In the genomic region with DNA sequence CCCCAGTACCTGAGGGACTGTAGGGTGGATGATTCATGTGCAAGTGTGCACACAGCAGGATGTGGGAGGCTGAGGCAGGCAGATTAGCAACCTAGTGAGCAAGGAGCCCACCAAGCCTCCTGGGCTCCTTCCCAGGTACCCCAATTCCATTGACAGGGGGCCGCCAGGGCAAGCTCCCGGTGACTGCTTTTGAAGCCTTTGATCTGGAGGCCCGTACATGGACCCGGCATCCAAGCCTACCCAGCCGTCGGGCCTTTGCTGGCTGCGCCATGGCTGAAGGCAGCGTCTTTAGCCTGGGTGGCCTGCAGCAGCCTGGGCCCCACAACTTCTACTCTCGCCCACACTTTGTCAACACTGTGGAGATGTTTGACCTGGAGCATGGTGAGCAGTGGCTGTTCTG, we compare ENCODE assay signal across 22 cellular contexts. TPM values are rescaled to one million over a fixed set of nuclear protein-coding genes. Genes with fewer than 3 reads are reported as not detected.
DNase-seq lines count a peak whose midpoint lies in the region; ATAC-seq and TF ChIP-seq lines count a peak whose summit lies in the region.
"Had no signal": no experiment of that assay in that cellular context is flagged by ENCODE, and none has a peak within 500 bp of the region (broad histone marks: within the 10 kb centered on the region; RNA-seq: fewer than 3 reads in every experiment).

No MANE protein-coding gene starts in this region.

- peak overlapping the region in 3 of 5 donors; percentile 89 to 93 (median 92) for H3K27ac ChIP-seq in adrenal gland
- peak overlapping the region; percentile 26 to 90 (median 84) for H3K27ac ChIP-seq in gastrocnemius medialis
- H3K27ac ChIP-seq: C4-2B, prostate gland had no signal

- no peaks in the 10 kb centered on the region for H3K9me3 Mint-ChIP-seq in mesothelial cell of epicardium
- H3K9me3 Mint-ChIP-seq in activated CD8-positive, alpha-beta memory T cell treated with anti-CD3 and anti-CD28 coated beads, Interleukin-2, amount 10 ng/mL, durations not matched to agents 7 days and 5 days (ENCODE audit: low read depth) = no peaks in the 10 kb centered on the region
- H3K9me3 Mint-ChIP-seq: activated CD4-positive, alpha-beta memory T cell treated with anti-CD3 and anti-CD28 coated beads for 36 hours; activated naive CD4-positive, alpha-beta T cell treated with anti-CD3 and anti-CD28 coated beads, Interleukin-2, amount 50 U/mL, for 72 hours; H9; stimulated activated naive CD8-positive, alpha-beta T cell treated with anti-CD3 and anti-CD28 coated beads, Interleukin-15, amount 100 ng/mL, for 72 hours had no signal

- DNase-seq in H7 (peak; percentile 50), adrenal gland (no peak), mesothelial cell of epicardium (ENCODE audit: low spot score in 2 of 2, unreplicated experiment in 2 of 2) (no peak), gastrocnemius medialis (no peak)
- no peak for DNase-seq in activated CD8-positive, alpha-beta memory T cell treated with anti-CD3 and anti-CD28 coated beads, Interleukin-2, amount 10 ng/mL, durations not matched to agents 7 days and 5 days
- no peak for DNase-seq in NK-92 treated with Interleukin-12 subunit alpha and Interleukin-12 subunit beta, amount 100 ng/mL, for 24 hours (lab: John Stamatoyannopoulos, UW)
- DNase-seq: activated CD4-positive, alpha-beta memory T cell treated with anti-CD3 and anti-CD28 coated beads for 36 hours; Caco-2; dorsolateral prefrontal cortex; H9; IMR-90; lower lobe of right lung; NCI-H187 treated with DMSO at 0.1 percent for 48 hours; NCI-H226; stimulated activated naive CD8-positive, alpha-beta T cell treated with anti-CD3 and anti-CD28 coated beads, Interleukin-15, amount 100 ng/mL, for 72 hours; T-helper 1 cell; trophoblast cell had no signal

- H3K4me3 ChIP-seq in H7 (ENCODE audit: insufficient read depth, low read depth, low read length) (no peak overlapping the region), adrenal gland (peak overlapping the region in 1 of 4 donors; percentile 63), gastrocnemius medialis (no peak overlapping the region)
- H3K4me3 ChIP-seq: prostate gland had no signal

- H3K27me3 Mint-ChIP-seq in mesothelial cell of epicardium (ENCODE audit: low read depth) = no peaks in the 10 kb centered on the region
- peaks cover 4% of the 10 kb centered on the region for H3K27me3 Mint-ChIP-seq in activated CD8-positive, alpha-beta memory T cell treated with anti-CD3 and anti-CD28 coated beads, Interleukin-2, amount 10 ng/mL, durations not matched to agents 7 days and 5 days

- intact Hi-C loops in adrenal gland (cut with DNase I) (loop anchor here (5.0 kb wide), 1 partner anchor 103 kb away; the partner anchor contains the start of gene C3orf62 (in 2 of the 2)), gastrocnemius medialis (cut with DNase I; ENCODE audit: low total_unique reads) (no loop called here)

- ATAC-seq in gastrocnemius medialis (no peak), GM18873 (IDR thresholded peaks at IDR 0.05; ENCODE audit: low FRiP score, unreplicated experiment) (no peak)
- ATAC-seq in activated CD8-positive, alpha-beta memory T cell treated with anti-CD3 and anti-CD28 coated beads, Interleukin-2, amount 10 ng/mL, durations not matched to agents 7 days and 5 days = no peak
- ATAC-seq: activated CD4-positive, CD25-positive, alpha-beta regulatory T cell treated with anti-CD3 and anti-CD28 coated beads, Interleukin-2, amount 50 U/mL, for 24 hours; activated naive CD4-positive, alpha-beta T cell treated with anti-CD3 and anti-CD28 coated beads, Interleukin-2, amount 50 U/mL, for 72 hours; lower lobe of right lung; stimulated activated naive CD8-positive, alpha-beta T cell treated with anti-CD3 and anti-CD28 coated beads, Interleukin-15, amount 100 ng/mL, for 72 hours had no signal

- in situ Hi-C loops in gastrocnemius medialis (cut with MboI; ENCODE audit: low sequenced_read_pairs in 4 of 4) = loop anchor here in 1 of 4 donors (10.0 kb wide), 1 partner anchor 100 kb away; the partner anchor contains the start of gene C3orf62

- TF ChIP-seq POLR2A in adrenal gland (IDR thresholded peaks at IDR 0.05) (no peak), gastrocnemius medialis (IDR thresholded peaks at IDR 0.05) (no peak)

- peaks cover 2% of the 10 kb centered on the region; the same call in 1 of the 2 replicates for H3K27me3 ChIP-seq in H7 (ENCODE audit: control insufficient read depth, insufficient read depth, low read length)
- H3K27me3 ChIP-seq in adrenal gland = no peaks in the 10 kb centered on the region
- H3K27me3 ChIP-seq in gastrocnemius medialis = no peaks in the 10 kb centered on the region

- no peaks in the 10 kb centered on the region for H3K36me3 Mint-ChIP-seq in mesothelial cell of epicardium
- H3K36me3 Mint-ChIP-seq in activated CD8-positive, alpha-beta memory T cell treated with anti-CD3 and anti-CD28 coated beads, Interleukin-2, amount 10 ng/mL, durations not matched to agents 7 days and 5 days = no peaks in the 10 kb centered on the region
- H3K36me3 Mint-ChIP-seq: activated CD4-positive, alpha-beta memory T cell treated with anti-CD3 and anti-CD28 coated beads for 36 hours; activated naive CD4-positive, alpha-beta T cell treated with anti-CD3 and anti-CD28 coated beads, Interleukin-2, amount 50 U/mL, for 72 hours had no signal

- H3K4me3 Mint-ChIP-seq in mesothelial cell of epicardium = no peak overlapping the region
- H3K4me3 Mint-ChIP-seq in activated CD8-positive, alpha-beta memory T cell treated with anti-CD3 and anti-CD28 coated beads, Interleukin-2, amount 10 ng/mL, durations not matched to agents 7 days and 5 days = no peak overlapping the region
- H3K4me3 Mint-ChIP-seq: activated CD4-positive, alpha-beta memory T cell treated with anti-CD3 and anti-CD28 coated beads for 36 hours; H9; stimulated activated naive CD8-positive, alpha-beta T cell treated with anti-CD3 and anti-CD28 coated beads, Interleukin-15, amount 100 ng/mL, for 72 hours had no signal

- peak overlapping the region; percentile 90 for H3K27ac Mint-ChIP-seq in mesothelial cell of epicardium
- H3K27ac Mint-ChIP-seq in activated CD8-positive, alpha-beta memory T cell treated with anti-CD3 and anti-CD28 coated beads, Interleukin-2, amount 10 ng/mL, durations not matched to agents 7 days and 5 days = no peak overlapping the region
- H3K27ac Mint-ChIP-seq: activated CD4-positive, alpha-beta memory T cell treated with anti-CD3 and anti-CD28 coated beads for 36 hours had no signal

- TF ChIP-seq CTCF in adrenal gland (IDR thresholded peaks at IDR 0.05) = no peak
- TF ChIP-seq CTCF in mesothelial cell of epicardium (IDR thresholded peaks at IDR 0.05; ENCODE audit: unreplicated experiment) = no peak
- TF ChIP-seq CTCF in gastrocnemius medialis (IDR thresholded peaks at IDR 0.05 in 4 of 5, conservative IDR thresholded peaks at IDR 0.05 in 1 of 5) = no peak

- H3K4me1 ChIP-seq in adrenal gland (replicated peaks in 1 of 2) (peaks cover 39 to 51% of the 10 kb centered on the region in 2 donors), gastrocnemius medialis (peaks cover 33 to 39% of the 10 kb centered on the region in 2 donors)

- H3K9me3 ChIP-seq in adrenal gland (replicated peaks in 1 of 3) (no peaks in the 10 kb centered on the region), gastrocnemius medialis (no peaks in the 10 kb centered on the region)
- H3K9me3 ChIP-seq: Caco-2, lower lobe of right lung, prostate gland had no signal

- 64 to 86% (median 69%) methylated on average over 2 to 9 of the region's 9 CpGs; no CpG with 5 or more reads in 1 of the 4 donors for WGBS in adrenal gland, 4 donors

- CTCF ChIA-PET in activated CD8-positive, alpha-beta memory T cell treated with anti-CD3 and anti-CD28 coated beads, Interleukin-2, amount 10 ng/mL, durations not matched to agents 7 days and 5 days (lab: Charles Lee) = no interaction called here

- H3K36me3 ChIP-seq in H7 (replicated peaks; ENCODE audit: control insufficient read depth, insufficient read depth, low read length) (no peaks in the 10 kb centered on the region; the same call in 1 of the 2 replicates), adrenal gland (replicated peaks in 1 of 2) (peaks cover 0 to 34% of the 10 kb centered on the region in 2 donors), gastrocnemius medialis (peaks cover 0 to 30% of the 10 kb centered on the region in 2 donors)
- H3K36me3 ChIP-seq: prostate gland had no signal

- peaks cover 30% of the 10 kb centered on the region for H3K4me1 Mint-ChIP-seq in mesothelial cell of epicardium
- H3K4me1 Mint-ChIP-seq in activated CD8-positive, alpha-beta memory T cell treated with anti-CD3 and anti-CD28 coated beads, Interleukin-2, amount 10 ng/mL, durations not matched to agents 7 days and 5 days = peaks cover 17% of the 10 kb centered on the region

RNA-seq across cellular contexts. Expression of gene KLHDC8B, which starts 3.2 kb away (rescaled TPM):
- total RNA-seq in H7 (2014; rRNA removed; shearing (Covaris generic)) = 19.8 and 27.7 TPM in 2 replicates
- total RNA-seq in adrenal gland (100 to 1,000 TPM; 195 to 501 (median 247) TPM), mesothelial cell of epicardium (51.2 to 58.8 TPM (median 55.5 TPM) in 3 replicates), gastrocnemius medialis (10 to 100 TPM; 15.8 to 35.8 (median 26.0) TPM)
- polyA plus RNA-seq in adrenal gland = 100 to 1,000 TPM; 127 to 226 (median 171) TPM
- 1 to 10 TPM in 1 of 2 experiments, under 1 TPM in 1; 0.80 to 1.3 TPM for total RNA-seq in activated CD8-positive, alpha-beta memory T cell treated with anti-CD3 and anti-CD28 coated beads, Interleukin-2, amount 10 ng/mL, durations not matched to agents 7 days and 5 days

RNA-seq across cellular contexts. Expression of gene CCDC71, which starts 8.5 kb away (rescaled TPM):
- 37.1 and 46.4 TPM in 2 replicates for total RNA-seq in H7 (2014; rRNA removed; shearing (Covaris generic))
- total RNA-seq in adrenal gland (10 to 100 TPM; 23.5 to 46.4 (median 33.9) TPM), mesothelial cell of epicardium (28.7 to 29.8 TPM (median 28.9 TPM) in 3 replicates), gastrocnemius medialis (10 to 100 TPM; 20.0 to 31.0 (median 22.0) TPM)
- polyA plus RNA-seq in adrenal gland = 10 to 100 TPM; 13.4 to 17.7 (median 15.7) TPM
- 10 to 100 TPM; 23.5 to 23.7 TPM for total RNA-seq in activated CD8-positive, alpha-beta memory T cell treated with anti-CD3 and anti-CD28 coated beads, Interleukin-2, amount 10 ng/mL, durations not matched to agents 7 days and 5 days

RNA-seq across cellular contexts. Expression of gene LAMB2, which starts 41.7 kb away (rescaled TPM):
- total RNA-seq in H7 (2014; rRNA removed; shearing (Covaris generic)) = 81.1 and 87.3 TPM in 2 replicates
- total RNA-seq in adrenal gland (1,000 to 10,000 TPM in 3 of 8 donors, 100 to 1,000 TPM in 5; 490 to 1,423 (median 859) TPM), mesothelial cell of epicardium (335 to 359 TPM (median 348 TPM) in 3 replicates), gastrocnemius medialis (100 to 1,000 TPM; 154 to 355 (median 243) TPM)
- 1,000 to 10,000 TPM in 2 of 3 donors, 100 to 1,000 TPM in 1; 346 to 1,805 (median 1,141) TPM for polyA plus RNA-seq in adrenal gland
- not detected for total RNA-seq in activated CD8-positive, alpha-beta memory T cell treated with anti-CD3 and anti-CD28 coated beads, Interleukin-2, amount 10 ng/mL, durations not matched to agents 7 days and 5 days
- total RNA-seq: activated CD4-positive, alpha-beta memory T cell treated with anti-CD3 and anti-CD28 coated beads for 36 hours had no signal

RNA-seq across cellular contexts. Expression of gene USP19, which starts 54.0 kb away (rescaled TPM):
- total RNA-seq in H7 (2014; rRNA removed; shearing (Covaris generic)) = 64.4 and 73.0 TPM in 2 replicates
- total RNA-seq in adrenal gland (100 to 1,000 TPM in 2 of 8 donors, 10 to 100 TPM in 6; 64.0 to 744 (median 88.2) TPM), mesothelial cell of epicardium (76.2 to 79.7 TPM (median 76.6 TPM) in 3 replicates), gastrocnemius medialis (100 to 1,000 TPM; 100 to 188 (median 128) TPM)
- 10 to 100 TPM; 26.1 to 43.4 (median 27.8) TPM for polyA plus RNA-seq in adrenal gland
- total RNA-seq in activated CD8-positive, alpha-beta memory T cell treated with anti-CD3 and anti-CD28 coated beads, Interleukin-2, amount 10 ng/mL, durations not matched to agents 7 days and 5 days = 10 to 100 TPM; 58.3 to 68.6 TPM

Comparison
In these comparisons a context has a peak if more than half of its experiments do, and no peak if none do; other contexts are left out.
1. RNA of gene LAMB2, which starts 41.7 kb away (total RNA-seq): 490 to 1,423 TPM in adrenal gland, 335 to 359 TPM in mesothelial cell of epicardium, 154 to 355 TPM in gastrocnemius medialis and 81.1 to 87.3 TPM in H7; not detected in activated CD8-positive, alpha-beta memory T cell treated with anti-CD3 and anti-CD28 coated beads, Interleukin-2, amount 10 ng/mL, durations not matched to agents 7 days and 5 days; every median in the first group is over 10 times any median in the second.